18 cellular contexts compared by ENCODE assay signal in the genomic region with DNA sequence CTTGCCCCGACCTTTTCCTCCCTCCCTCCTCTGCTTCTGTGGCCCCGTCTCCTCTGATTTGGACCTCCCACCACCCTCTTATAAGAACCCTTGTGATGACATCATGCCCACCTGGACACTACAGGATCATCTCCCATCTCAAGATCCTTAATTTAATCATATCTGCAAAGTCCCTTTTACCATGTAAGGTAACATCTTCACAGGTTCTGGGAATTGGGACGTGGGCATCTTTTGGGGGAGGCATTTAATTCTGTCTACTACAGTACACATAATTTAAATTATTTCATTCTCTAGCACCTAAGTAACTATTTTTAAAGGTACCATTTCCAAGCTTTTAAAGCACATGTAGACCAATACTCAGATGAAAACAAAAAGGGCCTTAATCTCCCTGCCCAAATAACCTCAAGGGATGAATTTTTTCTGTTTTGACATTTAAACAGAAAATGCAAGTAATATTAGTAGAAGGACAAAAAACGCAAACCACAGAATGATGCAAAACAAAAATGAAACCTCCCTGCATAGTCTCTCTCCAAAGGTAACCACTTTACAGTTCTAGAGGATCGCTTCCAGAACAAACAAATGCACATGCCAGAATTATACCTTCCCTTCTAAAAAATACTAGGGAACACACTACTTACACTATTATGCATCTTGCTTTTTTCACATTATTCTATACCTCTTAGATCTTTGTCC.
DNase-seq lines count a peak whose midpoint lies in the region; ATAC-seq lines count a peak whose summit lies in the region.
"Had no signal": no experiment of that assay in that cellular context is flagged by ENCODE, and none has a peak within 500 bp of the region (broad histone marks: within the 10 kb centered on the region; RNA-seq: fewer than 3 reads in every experiment).

No MANE protein-coding gene starts in this region.

- ATAC-seq in GM18502 (IDR thresholded peaks at IDR 0.05; ENCODE audit: poor library complexity, unreplicated experiment) (peak; percentile 85), GM19351 (IDR thresholded peaks at IDR 0.05; ENCODE audit: unreplicated experiment) (peak; percentile 79), HG02588 (IDR thresholded peaks at IDR 0.05; ENCODE audit: unreplicated experiment) (peak; percentile 67), HG03432 (IDR thresholded peaks at IDR 0.05; ENCODE audit: unreplicated experiment) (peak; percentile 85), GM21786 (IDR thresholded peaks at IDR 0.05; ENCODE audit: unreplicated experiment) (no peak)
- ATAC-seq: left ventricle myocardium superior, natural killer cell had no signal

- no peak for DNase-seq in stimulated activated CD4-positive, alpha-beta T cell treated with anti-CD3 and anti-CD28 coated beads, Interleukin-2, amount 100 ng/mL, for 24 hours
- no peak for DNase-seq in EL
- no peak for DNase-seq in DMS 273 (lab: John Stamatoyannopoulos, UW; ENCODE audit: unreplicated experiment)
- DNase-seq: activated CD4-positive, alpha-beta T cell treated with anti-CD3 and anti-CD28 coated beads, Interleukin-2, amount 50 U/mL, for 48 hours; activated effector memory CD4-positive, alpha-beta T cell treated with Interleukin-2 at 50 U/mL for 16 hours; COR-L47; KBM-7; left ventricle myocardium superior; natural killer cell; NCI-H1436; NCI-H524 treated with DMSO at 0.1 percent for 48 hours; stimulated activated CD8-positive, alpha-beta memory T cell treated with anti-CD3 and anti-CD28 coated beads, Interleukin-4, amount 100 ng/mL, for 48 hours; T1000 had no signal
